8 cellular contexts compared by ENCODE assay signal in the genomic region with DNA sequence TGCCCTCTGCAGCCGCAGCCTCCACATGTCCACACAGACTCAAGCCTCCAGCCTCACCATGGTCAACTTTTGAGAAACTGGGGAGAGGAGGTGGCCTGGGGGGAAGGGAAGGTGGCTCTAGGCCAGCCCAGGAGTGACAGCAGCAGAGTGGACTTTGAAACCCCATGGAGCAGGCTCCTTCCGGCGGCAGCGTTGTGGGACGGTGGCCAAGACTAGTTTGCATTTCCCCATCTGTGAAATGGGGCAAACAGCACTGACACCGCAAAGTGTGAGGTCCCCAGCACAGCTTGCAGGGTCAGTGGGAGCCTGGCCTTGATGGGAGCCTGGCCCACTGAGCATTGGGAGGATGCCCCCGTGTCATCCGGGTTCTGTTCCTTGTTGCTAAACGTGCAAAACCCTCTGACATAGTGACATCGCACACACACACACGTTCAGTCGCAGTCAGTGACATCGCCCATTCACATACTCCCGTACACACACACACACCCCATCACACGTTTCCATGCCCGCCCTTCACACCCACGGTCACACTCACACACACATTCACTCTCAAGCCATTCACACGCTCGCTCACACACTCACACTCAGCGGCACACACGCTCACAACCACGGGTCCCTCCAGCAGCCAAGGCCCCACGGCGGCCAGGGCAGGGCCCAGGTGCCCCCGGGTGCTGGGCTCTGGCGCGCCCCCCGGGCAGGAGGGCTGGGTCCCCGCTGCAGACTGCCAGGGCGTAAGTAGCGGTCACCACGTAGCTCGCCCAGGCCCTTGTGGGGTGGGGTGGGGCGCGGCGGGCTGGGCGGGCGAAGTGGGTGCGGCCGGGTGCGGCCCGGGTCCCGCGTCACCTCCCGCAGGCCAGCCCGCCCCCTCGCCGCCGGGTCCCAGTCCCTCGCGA. TPM values are rescaled to one million over a fixed set of nuclear protein-coding genes. Genes with fewer than 3 reads are reported as not detected.
DNase-seq lines count a peak whose midpoint lies in the region; ATAC-seq and TF ChIP-seq lines count a peak whose summit lies in the region.

No MANE protein-coding gene starts in this region.

- no peaks in the 10 kb centered on the region for H3K36me3 ChIP-seq in Peyer's patch
- no peaks in the 10 kb centered on the region; the same call in 1 of the 2 replicates for H3K36me3 ChIP-seq in iPS DF 6.9 (ENCODE audit: control insufficient read depth, insufficient read depth, low read length)
- H3K36me3 ChIP-seq in gastrocnemius medialis: no peaks in the 10 kb centered on the region

- no peaks in the 10 kb centered on the region for H3K27me3 ChIP-seq in Peyer's patch
- no peaks in the 10 kb centered on the region for H3K27me3 ChIP-seq in iPS DF 6.9 (ENCODE audit: control insufficient read depth, insufficient read depth, low read length)
- H3K27me3 ChIP-seq in gastrocnemius medialis: no peaks in the 10 kb centered on the region

- WGBS in iPS DF 6.9 (ENCODE audit: insufficient coverage, insufficient read length): no CpG with 5 or more reads among the region's 51 CpGs

- H3K4me3 ChIP-seq in Peyer's patch (peak overlapping the region; percentile 86 to 100 (median 96)), astrocyte of the cerebellum (ENCODE audit: low read depth, low read length) (peak overlapping the region; percentile 83), iPS DF 6.9 (ENCODE audit: low read length) (peak overlapping the region; percentile 78), gastrocnemius medialis (peak overlapping the region; percentile 77 to 100 (median 93))

- intact Hi-C loops in gastrocnemius medialis (cut with DNase I; ENCODE audit: low total_unique reads): loop anchor here (1.0 to 5.0 kb wide), 4 partner anchors 33 to 259 kb away; partner anchors contain the start of gene ARFGAP3

- in situ Hi-C loops in astrocyte of the cerebellum (cut with HindIII; ENCODE audit: low sequenced_read_pairs) (no loop called here), gastrocnemius medialis (cut with MboI; ENCODE audit: low sequenced_read_pairs in 4 of 4) (no loop called here)

- TF ChIP-seq CTCF in Peyer's patch (IDR thresholded peaks at IDR 0.05) (no peak), astrocyte of the cerebellum (IDR thresholded peaks at IDR 0.05; ENCODE audit: low read depth, low read length, missing control alignments) (no peak), gastrocnemius medialis (IDR thresholded peaks at IDR 0.05 in 4 of 5, conservative IDR thresholded peaks at IDR 0.05 in 1 of 5) (no peak)

- peak; percentile 78 to 87 for TF ChIP-seq POLR2A in Peyer's patch (IDR thresholded peaks at IDR 0.05)
- TF ChIP-seq POLR2A in gastrocnemius medialis (IDR thresholded peaks at IDR 0.05): peak in 1 of 2 donors; percentile 58

- H3K4me1 ChIP-seq in Peyer's patch (peaks cover 18 to 50% (median 35%) of the 10 kb centered on the region in 4 donors), iPS DF 6.9 (ENCODE audit: control insufficient read depth, insufficient read depth, low read length) (peaks cover 13% of the 10 kb centered on the region), gastrocnemius medialis (peaks cover 50 to 53% of the 10 kb centered on the region in 2 donors)

- H3K27ac ChIP-seq in Peyer's patch (peak overlapping the region; percentile 88 to 99 (median 94)), iPS DF 6.9 (ENCODE audit: low read length) (no peak overlapping the region), gastrocnemius medialis (peak overlapping the region; percentile 92 to 99 (median 98))

- ATAC-seq in HG02885 (IDR thresholded peaks at IDR 0.05; ENCODE audit: poor library complexity, unreplicated experiment): peak; percentile 57
- peak; percentile 32 to 40 for ATAC-seq in gastrocnemius medialis

- H3K9me3 ChIP-seq in Peyer's patch (no peaks in the 10 kb centered on the region), iPS DF 6.9 (ENCODE audit: control insufficient read depth, insufficient read depth, low read length) (no peaks in the 10 kb centered on the region), gastrocnemius medialis (no peaks in the 10 kb centered on the region)

- DNase-seq in NCI-H748 (lab: John Stamatoyannopoulos, UW; ENCODE audit: unreplicated experiment) (peak; percentile 66), NCI-H748 treated with DMSO at 0.1 percent for 48 hours (lab: John Stamatoyannopoulos, UW) (no peak), Peyer's patch (peak; percentile 56 to 90 (median 88)), astrocyte of the cerebellum (ENCODE audit: low read depth) (no peak), iPS DF 6.9 (ENCODE audit: low read depth, low spot score) (no peak), gastrocnemius medialis (peak; percentile 32 to 44), DMS79 treated with DMSO at 0.1 percent for 48 hours (lab: John Stamatoyannopoulos, UW) (no peak)

RNA-seq across cellular contexts. Expression of gene CYB5R3, which starts 0.6 kb away (rescaled TPM):
- total RNA-seq in Peyer's patch (100 to 1,000 TPM in 2 of 4 donors, 10 to 100 TPM in 2; 59.4 to 147 (median 117) TPM), gastrocnemius medialis (100 to 1,000 TPM in 2 of 4 donors, 10 to 100 TPM in 2; 44.3 to 163 (median 105) TPM)

RNA-seq across cellular contexts. Expression of gene ATP5MGL, which starts 8.2 kb away (rescaled TPM):
- not detected for total RNA-seq in Peyer's patch
- not detected for total RNA-seq in gastrocnemius medialis

RNA-seq across cellular contexts. Expression of gene POLDIP3, which starts 33.9 kb away (rescaled TPM):
- total RNA-seq in Peyer's patch (10 to 100 TPM; 30.3 to 42.9 (median 38.0) TPM), gastrocnemius medialis (10 to 100 TPM; 19.7 to 28.7 (median 23.0) TPM)

Comparison
In these comparisons a context has a peak if more than half of its experiments do, and no peak if none do; other contexts are left out.
1. DNase-seq: peak in NCI-H748 (single experiment), Peyer's patch (3 of 3) and gastrocnemius medialis (2 of 2); none in NCI-H748 treated with DMSO at 0.1 percent for 48 hours (single experiment), astrocyte of the cerebellum (single experiment), iPS DF 6.9 (single experiment) and DMS79 treated with DMSO at 0.1 percent for 48 hours (single experiment).
2. Peak in every context shown above with its lines, with median percentiles within 50 percentile points of each other: H3K4me3 ChIP-seq.